In genomic region chrX:2588049-2588448, GRCh38 we compare ENCODE assay signal across 36 cellular contexts.
"Had no signal": no experiment of that assay in that cellular context is flagged by ENCODE, and none has a peak within 500 bp of the region (broad histone marks: within the 10 kb centered on the region; RNA-seq: fewer than 3 reads in every experiment).

No MANE protein-coding gene starts in this region.

- H3K36me3 ChIP-seq: MG63 had no signal

- DNase-seq: Karpas-422, Kasumi-1, MG63, MM.1S, MV-4-11, NCI-H1048, NCI-H1092, NCI-H1092 treated with DMSO at 0.1 percent for 48 hours, NCI-H1105, NCI-H1105 treated with DMSO at 0.1 percent for 48 hours, NCI-H1417, NCI-H1417 treated with DMSO at 0.1 percent for 48 hours, NCI-H1436, NCI-H1436 treated with DMSO at 0.1 percent for 48 hours, NCI-H146, NCI-H1694, NCI-H1694 treated with DMSO at 0.1 percent for 48 hours, NCI-H187, NCI-H187 treated with DMSO at 0.1 percent for 48 hours, NCI-H1930, NCI-H2029, NCI-H2029 treated with DMSO at 0.1 percent for 48 hours, NCI-H2081, NCI-H2081 treated with DMSO at 0.1 percent for 48 hours, NCI-H2107, NCI-H2171, NCI-H2171 treated with DMSO at 0.1 percent for 48 hours, NCI-H2227 treated with DMSO at 0.1 percent for 48 hours, NCI-H226, NCI-H345, NCI-H446, NCI-H446 treated with DMSO at 0.1 percent for 48 hours, NCI-H510A, NCI-H510A treated with DMSO at 0.1 percent for 48 hours, NCI-H524, NCI-H524 treated with DMSO at 0.1 percent for 48 hours had no signal

- H3K4me3 ChIP-seq: MG63 had no signal

- H3K9me3 ChIP-seq: MG63 had no signal
